ENCODE assay signal across 22 cellular contexts in genomic region chr3:136678981-136679380, GRCh38.
"Had no signal": no experiment of that assay in that cellular context is flagged by ENCODE, and none has a peak within 500 bp of the region (broad histone marks: within the 10 kb centered on the region; RNA-seq: fewer than 3 reads in every experiment).

No MANE protein-coding gene starts in this region.

- H3K9me3 Mint-ChIP-seq: activated naive CD4-positive, alpha-beta T cell treated with anti-CD3 and anti-CD28 coated beads, Interleukin-2, amount 50 U/mL, for 24 hours; endodermal cell had no signal

- H3K27ac ChIP-seq: adrenal gland, body of pancreas, colonic mucosa, epithelial cell of prostate, gastrocnemius medialis, left lung, prostate gland, tibial artery had no signal

- H3K4me1 ChIP-seq: colonic mucosa, prostate gland had no signal

- H3K27me3 Mint-ChIP-seq: activated CD4-positive, alpha-beta T cell treated with anti-CD3 and anti-CD28 coated beads, Interleukin-2, amount 10 ng/mL, durations not matched to agents 7 days and 5 days; activated naive CD4-positive, alpha-beta T cell treated with anti-CD3 and anti-CD28 coated beads, Interleukin-2, amount 50 U/mL, for 24 hours; activated T-cell treated with anti-CD3 and anti-CD28 coated beads, Interleukin-2, amount 50 U/mL, for 24 hours had no signal

- H3K27me3 ChIP-seq: adrenal gland, body of pancreas, colonic mucosa, gastrocnemius medialis, left lung, tibial artery had no signal

- H3K27ac Mint-ChIP-seq: activated CD4-positive, alpha-beta T cell treated with anti-CD3 and anti-CD28 coated beads, Interleukin-2, amount 10 ng/mL, durations not matched to agents 7 days and 5 days; activated CD8-positive, alpha-beta T cell treated with anti-CD3 and anti-CD28 coated beads, Interleukin-2, amount 10 ng/mL, durations not matched to agents 7 days and 5 days; activated naive CD4-positive, alpha-beta T cell treated with anti-CD3 and anti-CD28 coated beads, Interleukin-2, amount 50 U/mL, for 24 hours; activated T-cell treated with anti-CD3 and anti-CD28 coated beads, Interleukin-2, amount 50 U/mL, for 24 hours; endodermal cell; nephron progenitor cell; T-helper 1 cell treated with Interleukin-12 subunit alpha and Interleukin-12 subunit beta and Interleukin-4 antibody, amounts not matched to agents 30 μg/mL and 1 μg/mL, for 36 hours had no signal

- DNase-seq: activated CD4-positive, alpha-beta T cell treated with anti-CD3 and anti-CD28 coated beads, Interleukin-2, amount 10 ng/mL, durations not matched to agents 7 days and 5 days; activated CD8-positive, alpha-beta T cell treated with anti-CD3 and anti-CD28 coated beads, Interleukin-2, amount 10 ng/mL, durations not matched to agents 7 days and 5 days; activated T-cell treated with anti-CD3 and anti-CD28 coated beads, Interleukin-2, amount 50 U/mL, for 24 hours; adrenal gland; body of pancreas; caudate nucleus; colonic mucosa; endodermal cell; gastrocnemius medialis; head of caudate nucleus; nephron progenitor cell; nucleus accumbens; right cardiac atrium; stimulated activated CD4-positive, alpha-beta T cell treated with anti-CD3 and anti-CD28 coated beads, Interleukin-2, amount 100 ng/mL, for 24 hours; stimulated activated naive CD8-positive, alpha-beta T cell treated with anti-CD3 and anti-CD28 coated beads, Interleukin-15, Interleukin-2, amounts not matched to agents 100 U/mL and 50 U/mL, for 24 hours; substantia nigra; tibial artery had no signal

- H3K9me3 ChIP-seq: adrenal gland, body of pancreas, colonic mucosa, gastrocnemius medialis, left lung, prostate gland, tibial artery had no signal

- ATAC-seq: activated CD8-positive, alpha-beta T cell treated with anti-CD3 and anti-CD28 coated beads, Interleukin-2, amount 10 ng/mL, durations not matched to agents 7 days and 5 days; body of pancreas; gastrocnemius medialis; left lung; right cardiac atrium; stimulated activated naive CD8-positive, alpha-beta T cell treated with anti-CD3 and anti-CD28 coated beads, Interleukin-15, Interleukin-2, amounts not matched to agents 100 U/mL and 50 U/mL, for 24 hours had no signal

- H3K4me1 Mint-ChIP-seq: endodermal cell, nephron progenitor cell had no signal

- H3K4me3 Mint-ChIP-seq: activated CD4-positive, alpha-beta T cell treated with anti-CD3 and anti-CD28 coated beads, Interleukin-2, amount 10 ng/mL, durations not matched to agents 7 days and 5 days; activated CD8-positive, alpha-beta T cell treated with anti-CD3 and anti-CD28 coated beads, Interleukin-2, amount 10 ng/mL, durations not matched to agents 7 days and 5 days; activated naive CD4-positive, alpha-beta T cell treated with anti-CD3 and anti-CD28 coated beads, Interleukin-2, amount 50 U/mL, for 24 hours; activated T-cell treated with anti-CD3 and anti-CD28 coated beads, Interleukin-2, amount 50 U/mL, for 24 hours; endodermal cell; nephron progenitor cell; T-helper 1 cell treated with Interleukin-12 subunit alpha and Interleukin-12 subunit beta and Interleukin-4 antibody, amounts not matched to agents 30 μg/mL and 1 μg/mL, for 36 hours had no signal

- H3K36me3 ChIP-seq: adrenal gland, colonic mucosa, gastrocnemius medialis, left lung, prostate gland, tibial artery had no signal

- H3K4me3 ChIP-seq: adrenal gland, body of pancreas, colonic mucosa, gastrocnemius medialis, left lung, prostate gland, tibial artery had no signal
